7 cellular contexts compared by ENCODE assay signal in the genomic region with DNA sequence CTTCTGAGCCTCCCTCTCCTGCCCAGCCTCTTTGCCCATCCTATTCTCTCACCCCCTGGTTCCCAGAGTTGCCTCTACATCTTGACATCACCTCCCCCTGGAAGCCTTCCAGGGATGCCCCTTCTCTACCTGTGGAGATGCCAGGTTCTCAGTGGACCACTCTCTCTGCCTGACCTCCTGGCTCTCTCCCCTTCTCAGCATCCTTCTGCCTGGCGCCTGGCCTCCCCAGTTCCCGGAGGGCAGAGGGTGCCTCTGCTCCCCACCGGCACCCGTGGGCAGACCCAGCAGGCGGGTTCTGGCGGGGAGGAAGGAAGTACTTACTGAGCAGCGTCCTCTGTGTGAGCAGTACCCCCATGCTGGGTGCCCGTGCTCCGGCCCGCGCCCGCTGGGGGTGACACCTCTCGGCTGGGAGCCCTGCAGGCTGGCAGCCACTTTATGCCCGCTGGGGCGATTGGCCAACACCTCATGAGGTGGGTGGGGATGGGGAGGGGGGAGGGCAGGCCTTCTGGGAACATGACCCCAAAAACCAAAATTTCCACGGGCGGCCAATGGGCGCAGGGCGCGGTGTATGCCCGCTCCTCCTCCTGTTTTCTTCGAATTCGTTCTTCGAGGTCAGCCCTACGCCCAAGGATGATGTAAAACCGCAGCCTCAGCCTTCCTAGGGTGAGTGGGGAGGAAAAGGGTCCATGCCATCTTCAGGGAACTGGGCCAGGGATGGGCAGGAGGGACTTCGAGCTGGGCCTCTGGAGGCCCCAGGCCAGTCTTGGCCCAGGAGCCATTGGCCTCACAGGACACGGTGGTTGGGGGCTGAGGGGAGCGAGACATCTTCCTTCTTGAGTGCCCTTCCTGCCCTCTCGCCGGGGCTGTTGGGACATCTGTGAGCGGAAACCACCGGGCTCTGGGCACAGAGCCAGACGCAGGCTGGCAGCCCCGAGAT. TPM values are rescaled to one million over a fixed set of nuclear protein-coding genes. Genes with fewer than 3 reads are reported as not detected.
DNase-seq lines count a peak whose midpoint lies in the region; ATAC-seq and TF ChIP-seq lines count a peak whose summit lies in the region.

Gene OSM, minus strand, starts transcription at position 407 of the 937 bp plus-strand sequence. Its CDS starts 52 bp downstream, at position 355.

- no peaks in the 10 kb centered on the region for H3K27me3 ChIP-seq in thyroid gland

- peak within 1 kb of the TSS in 1 of 3 donors; percentile 17 for H3K27ac ChIP-seq in thyroid gland

- in situ Hi-C loops in GM13977 (cut with MboI; ENCODE audit: low pct_unique_long_range_greater_than_20kb, low sequenced_read_pairs, unreplicated experiment): loop anchor here (10.0 kb wide), 1 partner anchor 162 kb away; no protein-coding TSS in a partner anchor

- DNase-seq in activated CD4-positive, alpha-beta T cell treated with anti-CD3 and anti-CD28 coated beads, Interleukin-2, amount 50 U/mL, for 48 hours: peak; percentile 82 to 86
- DNase-seq in Right ventricle myocardium inferior (ENCODE audit: missing footprints): peak; percentile 92
- DNase-seq in stimulated activated CD4-positive, alpha-beta T cell treated with anti-CD3 and anti-CD28 coated beads, TNF-alpha, amount 100 ng/mL, for 1 hour (ENCODE audit: low read depth in 3 of 3, low spot score in 1 of 3): peak in 2 of 3 donors; percentile 39 to 42
- DNase-seq in thyroid gland: no peak
- DNase-seq in GM13977 (ENCODE audit: low spot score): no peak

- H3K4me1 ChIP-seq in thyroid gland: peaks cover 4 to 6% of the 10 kb centered on the region in 2 donors

- TF ChIP-seq CTCF in thyroid gland (IDR thresholded peaks at IDR 0.05) (no peak), GM13977 (IDR thresholded peaks at IDR 0.05; ENCODE audit: extremely low read depth, insufficient read depth, missing control alignments) (no peak)

- ATAC-seq in HG03432 (IDR thresholded peaks at IDR 0.05; ENCODE audit: unreplicated experiment) (peak; percentile 15), Right ventricle myocardium inferior (peak; percentile 27), GM21576 (IDR thresholded peaks at IDR 0.05; ENCODE audit: unreplicated experiment) (no peak)

- intact Hi-C loops in Right ventricle myocardium inferior (cut with DNase I) (no loop called here), thyroid gland (cut with DNase I) (no loop called here)

- WGBS in thyroid gland, 2 donors: 82 to 87% methylated on average over 18 to 27 of the region's 35 CpGs

- no peaks in the 10 kb centered on the region for H3K36me3 ChIP-seq in thyroid gland

- no peaks in the 10 kb centered on the region for H3K9me3 ChIP-seq in thyroid gland

- H3K4me3 ChIP-seq in thyroid gland (replicated peaks in 1 of 3): no peak within 1 kb of the TSS

- no peak for TF ChIP-seq POLR2A in thyroid gland (IDR thresholded peaks at IDR 0.05)

RNA-seq across cellular contexts. Expression of gene OSM, which starts in this region (rescaled TPM):
- total RNA-seq in Right ventricle myocardium inferior: 0.19 TPM
- total RNA-seq in thyroid gland: under 1 TPM in 1 of 4 donors, not detected in 3; 0.40 TPM

Comparison
In these comparisons a context has a peak if more than half of its experiments do, and no peak if none do; other contexts are left out.
1. Peak in DNase-seq and ATAC-seq in Right ventricle myocardium inferior; RNA of the gene not detected or under 1 TPM.
2. DNase-seq: peak in activated CD4-positive, alpha-beta T cell treated with anti-CD3 and anti-CD28 coated beads, Interleukin-2, amount 50 U/mL, for 48 hours (2 of 2) and stimulated activated CD4-positive, alpha-beta T cell treated with anti-CD3 and anti-CD28 coated beads, TNF-alpha, amount 100 ng/mL, for 1 hour (2 of 3); none in thyroid gland (0 of 2) and GM13977 (single experiment).